24 cellular contexts compared by ENCODE assay signal in the genomic region with DNA sequence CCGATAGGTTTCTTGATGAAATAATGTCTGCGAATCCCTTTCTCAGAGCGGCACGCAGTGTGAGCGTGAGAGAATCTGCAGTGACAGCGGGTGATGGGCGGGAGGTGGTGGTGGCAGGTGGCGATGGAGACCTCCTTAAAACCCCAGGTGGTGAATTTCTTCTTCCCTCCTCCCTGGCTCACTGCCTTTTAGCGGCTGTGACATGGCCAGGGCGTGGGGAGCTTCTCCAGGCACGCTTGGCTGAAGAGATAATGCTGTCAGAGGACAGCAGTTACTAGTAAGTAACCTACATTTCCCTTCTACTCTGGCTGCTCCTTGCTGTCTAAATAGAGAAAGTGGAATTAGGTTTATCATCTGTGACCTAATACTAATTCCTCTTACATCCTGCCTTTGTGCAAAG.
DNase-seq lines count a peak whose midpoint lies in the region; ATAC-seq and TF ChIP-seq lines count a peak whose summit lies in the region.
"Had no signal": no experiment of that assay in that cellular context is flagged by ENCODE, and none has a peak within 500 bp of the region (broad histone marks: within the 10 kb centered on the region; RNA-seq: fewer than 3 reads in every experiment).

No MANE protein-coding gene starts in this region.

- ATAC-seq in heart left ventricle = peak; percentile 45 to 77 (median 57)
- ATAC-seq in Right ventricle myocardium inferior = no peak
- peak; percentile 30 for ATAC-seq in sciatic nerve
- ATAC-seq in GM21526 (IDR thresholded peaks at IDR 0.05; ENCODE audit: low FRiP score, unreplicated experiment) = no peak
- ATAC-seq in HG03521 (IDR thresholded peaks at IDR 0.05; ENCODE audit: unreplicated experiment) = no peak
- ATAC-seq: activated T-cell treated with anti-CD3 and anti-CD28 coated beads, Interleukin-2, amount 50 U/mL, for 72 hours; left lobe of liver; SK-N-SH treated with all-trans-retinoic acid at 6 μM for 48 hours; stimulated activated naive CD8-positive, alpha-beta T cell treated with anti-CD3 and anti-CD28 coated beads, Interleukin-15, Interleukin-2, amounts not matched to agents 100 U/mL and 50 U/mL, for 24 hours had no signal

- no peak for TF ChIP-seq POLR2A in heart left ventricle (IDR thresholded peaks at IDR 0.05)

- peaks cover 0 to 14% (median 7%) of the 10 kb centered on the region in 12 donors for H3K4me1 ChIP-seq in heart left ventricle

- peaks cover 0 to 6% (median 0%) of the 10 kb centered on the region in 9 donors for H3K36me3 ChIP-seq in heart left ventricle

- no peaks in the 10 kb centered on the region for H3K27me3 ChIP-seq in heart left ventricle
- H3K27me3 ChIP-seq: esophagus muscularis mucosa, testis had no signal

- 65 to 72% (median 67%) methylated on average over 11 of the region's 11 CpGs for WGBS in heart left ventricle, 4 donors

- H3K4me3 ChIP-seq in heart left ventricle = no peak overlapping the region
- H3K4me3 ChIP-seq: esophagus muscularis mucosa, PC-9, testis had no signal

- intact Hi-C loops in heart left ventricle (cut with DNase I) = loop anchor here in 2 of 10 donors (10.0 kb wide), 2 partner anchors 143 to 223 kb away; partner anchors contain the start of gene INSYN2A (in 1 of the 2)
- intact Hi-C loops in Right ventricle myocardium inferior (cut with DNase I) = no loop called here
- intact Hi-C loops in sciatic nerve (cut with DNase I) = no loop called here

- no peaks in the 10 kb centered on the region for H3K9me3 ChIP-seq in heart left ventricle
- H3K9me3 ChIP-seq: esophagus muscularis mucosa, testis had no signal

- no peak for TF ChIP-seq CTCF in heart left ventricle (IDR thresholded peaks at IDR 0.05)

- H3K27ac ChIP-seq in heart left ventricle (no peak overlapping the region), substantia nigra (ENCODE audit: low read depth, low read length, poor library complexity, severe bottlenecking) (no peak overlapping the region)
- H3K27ac ChIP-seq: esophagus muscularis mucosa, PC-9, testis had no signal

- DNase-seq in heart left ventricle (no peak), Right ventricle myocardium inferior (ENCODE audit: missing footprints) (no peak), cerebellum (ENCODE audit: low spot score) (peak; percentile 5), islet precursor cell (peak; percentile 60), sciatic nerve (ENCODE audit: low spot score) (no peak), substantia nigra (lab: John Stamatoyannopoulos, UW) (no peak)
- DNase-seq: activated CD4-positive, alpha-beta memory T cell treated with anti-CD3 and anti-CD28 coated beads for 36 hours; activated CD4-positive, CD25-positive, alpha-beta regulatory T cell treated with anti-CD3 and anti-CD28 coated beads, Interleukin-2, amount 50 U/mL, for 72 hours; activated T-cell treated with anti-CD3 and anti-CD28 coated beads, Interleukin-2, amount 50 U/mL, for 72 hours; central memory CD4-positive, alpha-beta T cell; hypothalamus; KBM-7; NCI-H1092; NCI-H187; NCI-H526; nucleus accumbens; PC-9; stimulated activated naive CD8-positive, alpha-beta T cell treated with anti-CD3 and anti-CD28 coated beads, Interleukin-15, Interleukin-2, amounts not matched to agents 100 U/mL and 50 U/mL, for 24 hours; testis had no signal

Comparison
In these comparisons a context has a peak if more than half of its experiments do, and no peak if none do; other contexts are left out.
1. ATAC-seq: peak in heart left ventricle (4 of 4) and sciatic nerve (single experiment); none in Right ventricle myocardium inferior (single experiment), GM21526 (single experiment) and HG03521 (single experiment).
2. DNase-seq: peak in cerebellum (single experiment) and islet precursor cell (single experiment); none in heart left ventricle (0 of 5), Right ventricle myocardium inferior (single experiment), sciatic nerve (single experiment) and substantia nigra (0 of 49).